Comparison of ENCODE assay signal across 20 cellular contexts in the genomic region with DNA sequence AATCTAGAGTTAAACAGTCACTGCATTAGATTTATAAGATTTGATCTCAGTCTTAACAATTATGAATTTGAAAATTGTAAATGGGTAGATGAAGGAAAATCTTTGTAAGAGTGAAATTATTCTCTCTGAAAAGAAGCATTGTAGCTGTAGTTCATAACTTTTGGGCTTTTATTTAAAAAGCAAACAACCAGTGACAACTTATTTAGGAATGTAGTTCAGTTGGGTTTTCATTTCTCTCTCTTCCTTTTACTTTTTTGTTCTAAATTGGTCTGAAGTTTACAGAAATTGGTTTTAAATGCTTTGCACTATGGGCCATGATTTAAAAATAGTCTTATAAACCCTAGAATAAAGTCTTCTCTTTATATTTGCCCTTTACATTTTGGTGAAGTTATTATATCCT.
"Had no signal": no experiment of that assay in that cellular context is flagged by ENCODE, and none has a peak within 500 bp of the region (broad histone marks: within the 10 kb centered on the region; RNA-seq: fewer than 3 reads in every experiment).

No MANE protein-coding gene starts in this region.

- H3K27ac ChIP-seq: brain microvascular endothelial cell, epithelial cell of prostate, hepatocyte, left ventricle myocardium inferior, neural progenitor cell, sigmoid colon, thyroid gland, WERI-Rb-1 had no signal

- H3K4me2 ChIP-seq: hepatocyte, neural progenitor cell had no signal

- H3K4me3 ChIP-seq: hepatocyte, left ventricle myocardium inferior, neural progenitor cell, sigmoid colon, thyroid gland had no signal

- H2AFZ ChIP-seq: hepatocyte, neural progenitor cell had no signal

- H3K36me3 ChIP-seq: brain microvascular endothelial cell, thyroid gland, WERI-Rb-1 had no signal

- DNase-seq: activated CD4-positive, alpha-beta T cell treated with anti-CD3 and anti-CD28 coated beads, Interleukin-2, amount 10 ng/mL, durations not matched to agents 7 days and 5 days; activated CD4-positive, CD25-positive, alpha-beta regulatory T cell treated with anti-CD3 and anti-CD28 coated beads, Interleukin-2, amount 50 U/mL, for 72 hours; activated CD8-positive, alpha-beta T cell treated with anti-CD3 and anti-CD28 coated beads, Interleukin-2, amount 10 ng/mL, durations not matched to agents 7 days and 5 days; activated gamma-delta T cell; aorta; brain microvascular endothelial cell; cortex of kidney; glutamatergic neuron; left ventricle myocardium inferior; naive thymus-derived CD8-positive, alpha-beta T cell; retina; sigmoid colon; stimulated activated CD4-positive, alpha-beta T cell treated with anti-CD3 and anti-CD28 coated beads, Interleukin-4, amount 100 ng/mL, for 4 hours; stimulated activated naive CD8-positive, alpha-beta T cell treated with anti-CD3 and anti-CD28 coated beads, Interleukin-15, Interleukin-2, amounts not matched to agents 100 U/mL and 50 U/mL, for 24 hours; T-helper 1 cell; thyroid gland; WERI-Rb-1 had no signal

- ATAC-seq: activated CD8-positive, alpha-beta T cell treated with anti-CD3 and anti-CD28 coated beads, Interleukin-2, amount 10 ng/mL, durations not matched to agents 7 days and 5 days; naive thymus-derived CD8-positive, alpha-beta T cell; stimulated activated naive CD8-positive, alpha-beta T cell treated with anti-CD3 and anti-CD28 coated beads, Interleukin-15, Interleukin-2, amounts not matched to agents 100 U/mL and 50 U/mL, for 24 hours had no signal

- H3K9ac ChIP-seq: neural progenitor cell had no signal

- H3K27me3 ChIP-seq: brain microvascular endothelial cell, hepatocyte, neural progenitor cell, sigmoid colon, thyroid gland had no signal

- H3K4me1 ChIP-seq: left ventricle myocardium inferior, neural progenitor cell, sigmoid colon, thyroid gland had no signal

- H3K79me2 ChIP-seq: hepatocyte had no signal

- H3K9me3 ChIP-seq: left ventricle myocardium inferior, sigmoid colon, thyroid gland had no signal
